In the genomic region with DNA sequence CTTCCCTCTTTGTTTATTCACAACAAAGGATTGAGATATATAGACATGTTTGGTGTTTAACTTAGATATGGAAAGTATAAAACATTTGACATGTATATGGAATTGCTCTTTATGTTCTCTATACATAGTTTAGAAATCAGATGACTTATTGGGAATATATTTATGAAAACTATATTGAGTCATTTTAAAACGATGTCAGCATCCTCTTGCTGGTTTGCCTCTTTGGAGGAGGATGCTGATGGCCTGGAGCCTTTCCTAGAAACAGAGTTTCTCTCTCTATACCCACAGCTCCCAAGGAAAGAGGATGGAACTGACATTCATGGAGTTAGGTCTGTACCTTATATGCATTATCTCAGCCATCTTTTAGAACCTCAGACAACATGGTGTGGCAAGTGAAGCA, we compare ENCODE assay signal across 9 cellular contexts. TPM values are rescaled to one million over a fixed set of nuclear protein-coding genes. Genes with fewer than 3 reads are reported as not detected.
DNase-seq lines count a peak whose midpoint lies in the region; ATAC-seq, FAIRE-seq and TF ChIP-seq lines count a peak whose summit lies in the region.
"Had no signal": no experiment of that assay in that cellular context is flagged by ENCODE, and none has a peak within 500 bp of the region (broad histone marks: within the 10 kb centered on the region; RNA-seq: fewer than 3 reads in every experiment).

No MANE protein-coding gene starts in this region.

- H2AK5ac ChIP-seq in IMR-90 (ENCODE audit: low read depth, low read length): peak overlapping the region; percentile 91

- peak overlapping the region; percentile 71; the same call in 2 of the 3 replicates for H2BK15ac ChIP-seq in IMR-90 (ENCODE audit: low read depth, low read length)

- peak overlapping the region; percentile 98 for H3K4ac ChIP-seq in IMR-90 (ENCODE audit: low read depth, low read length)

- H4K20me1 ChIP-seq in IMR-90 (ENCODE audit: insufficient read depth, low read length) (no peaks in the 10 kb centered on the region), endothelial cell of umbilical vein (replicated peaks; ENCODE audit: control insufficient read depth, extremely low read depth, insufficient read depth, low read length) (no peaks in the 10 kb centered on the region)

- H4K5ac ChIP-seq in IMR-90 (ENCODE audit: low read depth, low read length): peak overlapping the region; percentile 93

- H3K9me3 Mint-ChIP-seq in CD4-positive, CD25-positive, alpha-beta regulatory T cell: no peaks in the 10 kb centered on the region
- no peaks in the 10 kb centered on the region for H3K9me3 Mint-ChIP-seq in activated T-helper 1 cell treated with anti-CD3 and anti-CD28 coated beads, Interleukin-12 subunit alpha, Interleukin-12 subunit beta, Interleukin-2, Interleukin-4 antibody, amounts not matched to agents 30 ng/mL and 10 ng/mL and 1 ng/mL, durations not matched to agents 14 hours and 24 hours and 36 hours

- H4K8ac ChIP-seq in IMR-90 (ENCODE audit: low read depth in 2 of 2, low read length in 2 of 2): peak overlapping the region; percentile 88 to 99; a peak in 3 of 4 replicates

- peaks cover 47% of the 10 kb centered on the region for H3K36me3 Mint-ChIP-seq in CD4-positive, CD25-positive, alpha-beta regulatory T cell
- peaks cover 41% of the 10 kb centered on the region for H3K36me3 Mint-ChIP-seq in activated T-helper 1 cell treated with anti-CD3 and anti-CD28 coated beads, Interleukin-12 subunit alpha, Interleukin-12 subunit beta, Interleukin-2, Interleukin-4 antibody, amounts not matched to agents 30 ng/mL and 10 ng/mL and 1 ng/mL, durations not matched to agents 14 hours and 24 hours and 36 hours (ENCODE audit: low read depth)

- no peaks in the 10 kb centered on the region for H3K27me3 ChIP-seq in CD4-positive, CD25-positive, alpha-beta regulatory T cell (ENCODE audit: control insufficient read depth, insufficient read depth, low read length)
- H3K27me3 ChIP-seq in IMR-90 (ENCODE audit: control insufficient read depth, insufficient read depth, low read length) (no peaks in the 10 kb centered on the region), endothelial cell of umbilical vein (ENCODE audit: control insufficient read depth in 2 of 2, insufficient read depth in 2 of 2, low read length in 2 of 2) (no peaks in the 10 kb centered on the region), skeletal muscle satellite cell (ENCODE audit: control insufficient read depth, insufficient read depth, low read length) (no peaks in the 10 kb centered on the region)

- dilution Hi-C loops in IMR-90 (cut with HindIII; ENCODE audit: low sequenced_read_pairs, unreplicated experiment): no loop called here
- dilution Hi-C loops in endothelial cell of umbilical vein (cut with MboI; ENCODE audit: extremely low pct_ligation_motif_present, low sequenced_read_pairs): no loop called here

- H4K91ac ChIP-seq in IMR-90 (ENCODE audit: insufficient read depth, low read depth, low read length): peak overlapping the region; percentile 92

- no peak for TF ChIP-seq CTCF in IMR-90 (conservative IDR thresholded peaks at IDR 0.05; ENCODE audit: low read depth, low read length)
- TF ChIP-seq CTCF in endothelial cell of umbilical vein (IDR thresholded peaks at IDR 0.05; ENCODE audit: extremely low read depth in 1 of 2, insufficient read depth in 1 of 2, low read depth in 1 of 2, low read length in 2 of 2): no peak
- no peak for TF ChIP-seq CTCF in lower leg skin (IDR thresholded peaks at IDR 0.05)

- H3K4me3 ChIP-seq in CD4-positive, CD25-positive, alpha-beta regulatory T cell (ENCODE audit: low read depth, low read length): no peak overlapping the region
- H3K4me3 ChIP-seq in IMR-90 (ENCODE audit: insufficient read depth, low read depth, low read length) (no peak overlapping the region), endothelial cell of umbilical vein (replicated peaks in 1 of 3; ENCODE audit: insufficient read depth in 1 of 3, low read depth in 1 of 3, low read length in 3 of 3) (no peak overlapping the region), skeletal muscle satellite cell (ENCODE audit: low read length) (no peak overlapping the region), lower leg skin (ENCODE audit: low read depth, poor library complexity, severe bottlenecking) (no peak overlapping the region)

- H3K4me1 ChIP-seq in CD4-positive, CD25-positive, alpha-beta regulatory T cell (ENCODE audit: control insufficient read depth, insufficient read depth, low read length, poor library complexity, severe bottlenecking): peaks cover 87% of the 10 kb centered on the region
- H3K4me1 ChIP-seq in IMR-90 (ENCODE audit: control insufficient read depth, insufficient read depth, low read length): peaks cover 54% of the 10 kb centered on the region
- H3K4me1 ChIP-seq in endothelial cell of umbilical vein (ENCODE audit: control insufficient read depth, extremely low read depth, insufficient read depth, low read length): peaks cover 80% of the 10 kb centered on the region
- H3K4me1 ChIP-seq in skeletal muscle satellite cell (ENCODE audit: control insufficient read depth, insufficient read depth, low read length): peaks cover 93% of the 10 kb centered on the region

- TF ChIP-seq POLR2A in IMR-90 (IDR thresholded peaks at IDR 0.05; ENCODE audit: low read depth, low read length) (no peak), endothelial cell of umbilical vein (IDR thresholded peaks at IDR 0.05; ENCODE audit: low read depth, low read length) (no peak), lower leg skin (IDR thresholded peaks at IDR 0.05) (no peak)

- CTCF ChIA-PET in IMR-90 (lab: Yijun Ruan, JAX): no interaction called here
- CTCF ChIA-PET in endothelial cell of umbilical vein (lab: Charles Lee): interaction anchor here (1.4 to 1.5 kb wide), 2 partner anchors 18 to 46 kb away, joined by 3 to 4 read pairs; no protein-coding TSS in a partner anchor

- no CpG with 5 or more reads among the region's 1 CpG for WGBS in IMR-90 (ENCODE audit: extremely low coverage in 2 of 2, insufficient read length in 1 of 2), 2 experiments
- 76 to 84% methylated on average over 1 of the region's 1 CpG for WGBS in lower leg skin, 2 donors

- peak overlapping the region; percentile 96 for H3K23ac ChIP-seq in IMR-90 (ENCODE audit: low read depth, low read length)

- H2BK120ac ChIP-seq in IMR-90 (ENCODE audit: low read depth, low read length): peak overlapping the region; percentile 96

- peak overlapping the region; percentile 70 to 97 (median 80) for H3K27ac Mint-ChIP-seq in CD4-positive, CD25-positive, alpha-beta regulatory T cell
- no peak overlapping the region for H3K27ac Mint-ChIP-seq in activated T-helper 1 cell treated with anti-CD3 and anti-CD28 coated beads, Interleukin-12 subunit alpha, Interleukin-12 subunit beta, Interleukin-2, Interleukin-4 antibody, amounts not matched to agents 30 ng/mL and 10 ng/mL and 1 ng/mL, durations not matched to agents 14 hours and 24 hours and 36 hours

- intact Hi-C loops in IMR-90 (cut with micrococcal nuclease): no loop called here
- intact Hi-C loops in endothelial cell of umbilical vein (cut with micrococcal nuclease): no loop called here
- intact Hi-C loops in activated T-helper 1 cell treated with anti-CD3 and anti-CD28 coated beads, Interleukin-12 subunit alpha, Interleukin-12 subunit beta, Interleukin-2, Interleukin-4 antibody, amounts not matched to agents 30 ng/mL and 10 ng/mL and 1 ng/mL, durations not matched to agents 14 hours and 24 hours and 36 hours (cut with micrococcal nuclease): no loop called here
- intact Hi-C loops in lower leg skin (cut with DNase I; ENCODE audit: low total_unique reads): no loop called here

- no peak for ATAC-seq in CD4-positive, CD25-positive, alpha-beta regulatory T cell (ENCODE audit: low read depth in 2 of 2)
- no peak for ATAC-seq in IMR-90 (ENCODE audit: low read depth)
- no peak for ATAC-seq in GM18502 (IDR thresholded peaks at IDR 0.05; ENCODE audit: poor library complexity, unreplicated experiment)

- no peaks in the 10 kb centered on the region for H3K27me3 Mint-ChIP-seq in CD4-positive, CD25-positive, alpha-beta regulatory T cell
- no peaks in the 10 kb centered on the region for H3K27me3 Mint-ChIP-seq in activated T-helper 1 cell treated with anti-CD3 and anti-CD28 coated beads, Interleukin-12 subunit alpha, Interleukin-12 subunit beta, Interleukin-2, Interleukin-4 antibody, amounts not matched to agents 30 ng/mL and 10 ng/mL and 1 ng/mL, durations not matched to agents 14 hours and 24 hours and 36 hours (ENCODE audit: insufficient read depth)

- BruUV-seq in IMR-90 (replicated peaks; lab: Mats Ljungman, UMichigan): no TSS peak
- BruUV-seq in endothelial cell of umbilical vein (replicated peaks; lab: Mats Ljungman, UMichigan): no TSS peak

- H3K4me2 ChIP-seq in IMR-90 (ENCODE audit: low read depth, low read length) (no peak overlapping the region), endothelial cell of umbilical vein (ENCODE audit: insufficient read depth, low read length) (no peak overlapping the region), skeletal muscle satellite cell (ENCODE audit: low read length) (no peak overlapping the region)

- peak overlapping the region in 1 of 4 donors; percentile 36 for H3K4me3 Mint-ChIP-seq in CD4-positive, CD25-positive, alpha-beta regulatory T cell
- no peak overlapping the region for H3K4me3 Mint-ChIP-seq in activated T-helper 1 cell treated with anti-CD3 and anti-CD28 coated beads, Interleukin-12 subunit alpha, Interleukin-12 subunit beta, Interleukin-2, Interleukin-4 antibody, amounts not matched to agents 30 ng/mL and 10 ng/mL and 1 ng/mL, durations not matched to agents 14 hours and 24 hours and 36 hours

- peak overlapping the region; percentile 42; the same call in 1 of the 2 replicates for H3K9ac ChIP-seq in IMR-90 (ENCODE audit: low read depth, low read length)
- no peak overlapping the region for H3K9ac ChIP-seq in endothelial cell of umbilical vein (replicated peaks; ENCODE audit: extremely low read depth, insufficient read depth, low read length)
- peak overlapping the region; percentile 5 for H3K9ac ChIP-seq in skeletal muscle satellite cell (ENCODE audit: low read depth, low read length)

- H2AFZ ChIP-seq in IMR-90 (replicated peaks; ENCODE audit: low read length, poor library complexity) (no peak overlapping the region), endothelial cell of umbilical vein (ENCODE audit: low read depth, low read length) (no peak overlapping the region)

- H3K79me2 ChIP-seq in endothelial cell of umbilical vein (ENCODE audit: control insufficient read depth, insufficient read depth, low read length): peaks cover 47% of the 10 kb centered on the region

- no peak for TF ChIP-seq RAD21 in IMR-90 (IDR thresholded peaks at IDR 0.05; ENCODE audit: low read length)

- peak overlapping the region; percentile 97 for H3K18ac ChIP-seq in IMR-90 (ENCODE audit: low read depth, low read length)

- peaks cover 39% of the 10 kb centered on the region for H3K36me3 ChIP-seq in CD4-positive, CD25-positive, alpha-beta regulatory T cell (ENCODE audit: control insufficient read depth, insufficient read depth, low read length)
- H3K36me3 ChIP-seq in IMR-90 (ENCODE audit: control insufficient read depth, insufficient read depth, low read length) (peaks cover 47% of the 10 kb centered on the region), endothelial cell of umbilical vein (ENCODE audit: control insufficient read depth in 2 of 2, extremely low read depth in 1 of 2, insufficient read depth in 2 of 2, low read length in 2 of 2) (peaks cover 14 to 29% of the 10 kb centered on the region in 2 experiments), skeletal muscle satellite cell (ENCODE audit: insufficient read depth, low read length) (peaks cover 60% of the 10 kb centered on the region)

- no peak overlapping the region for H2AK9ac ChIP-seq in IMR-90 (replicated peaks; ENCODE audit: low read depth, low read length, poor library complexity)

- FAIRE-seq in endothelial cell of umbilical vein (lab: Jason Lieb, UNC): no peak

- H3K14ac ChIP-seq in IMR-90 (replicated peaks; ENCODE audit: low read depth, low read length): peak overlapping the region; percentile 91

- POLR2A ChIA-PET in IMR-90 (lab: Charles Lee; ENCODE audit: unreplicated experiment): interaction anchor here (0.5 kb wide), 1 partner anchor 26 kb away, joined by 3 read pairs; no protein-coding TSS in a partner anchor
- POLR2A ChIA-PET in endothelial cell of umbilical vein (lab: Charles Lee): interaction anchor here (0.6 kb wide), 1 partner anchor 33 kb away, joined by 3 read pairs; no protein-coding TSS in a partner anchor

- H3K56ac ChIP-seq in IMR-90 (ENCODE audit: extremely low read depth, insufficient read depth, low read length): peak overlapping the region; percentile 58

- H2BK20ac ChIP-seq in IMR-90 (ENCODE audit: low read depth, low read length): peak overlapping the region; percentile 98

- peaks cover 44 to 62% of the 10 kb centered on the region in 2 experiments for H3K79me1 ChIP-seq in IMR-90 (ENCODE audit: low read depth in 1 of 2, low read length in 2 of 2)

- peak overlapping the region; percentile 99 for H2BK5ac ChIP-seq in IMR-90 (ENCODE audit: low read depth, low read length, poor library complexity, severe bottlenecking)

- peaks cover 55 to 95% (median 79%) of the 10 kb centered on the region in 4 donors for H3K4me1 Mint-ChIP-seq in CD4-positive, CD25-positive, alpha-beta regulatory T cell
- H3K4me1 Mint-ChIP-seq in activated T-helper 1 cell treated with anti-CD3 and anti-CD28 coated beads, Interleukin-12 subunit alpha, Interleukin-12 subunit beta, Interleukin-2, Interleukin-4 antibody, amounts not matched to agents 30 ng/mL and 10 ng/mL and 1 ng/mL, durations not matched to agents 14 hours and 24 hours and 36 hours (ENCODE audit: low read depth): peaks cover 61% of the 10 kb centered on the region

- H3K9me1 ChIP-seq in IMR-90 (ENCODE audit: insufficient read depth, low read length) (peaks cover 30% of the 10 kb centered on the region), endothelial cell of umbilical vein (replicated peaks; ENCODE audit: control insufficient read depth, extremely low read depth, insufficient read depth, low read length) (no peaks in the 10 kb centered on the region)

- in situ Hi-C loops in IMR-90 (cut with MboI; ENCODE audit: low sequenced_read_pairs): no loop called here

- H3K27ac ChIP-seq in CD4-positive, CD25-positive, alpha-beta regulatory T cell (ENCODE audit: insufficient read depth, low read length, poor library complexity, severe bottlenecking): peak overlapping the region; percentile 92
- H3K27ac ChIP-seq in IMR-90 (ENCODE audit: insufficient read depth, low read length) (peak overlapping the region; percentile 100), endothelial cell of umbilical vein (ENCODE audit: insufficient read depth, low read depth, low read length) (peak overlapping the region; percentile 25)

- no peak for DNase-seq in CD4-positive, CD25-positive, alpha-beta regulatory T cell
- DNase-seq in IMR-90 (no peak), endothelial cell of umbilical vein (ENCODE audit: low read depth, low spot score) (no peak), lower leg skin (ENCODE audit: low spot score in 2 of 2) (no peak)
- DNase-seq in activated T-helper 1 cell treated with anti-CD3 and anti-CD28 coated beads, Interleukin-12 subunit alpha, Interleukin-12 subunit beta, Interleukin-2, Interleukin-4 antibody, amounts not matched to agents 30 ng/mL and 10 ng/mL and 1 ng/mL, durations not matched to agents 14 hours and 24 hours and 36 hours (ENCODE audit: low spot score): no peak
- DNase-seq: activated CD8-positive, alpha-beta memory T cell treated with anti-CD3 and anti-CD28 coated beads, Interleukin-2, amount 50 U/mL, for 48 hours; aorta had no signal

- no peaks in the 10 kb centered on the region for H3K9me3 ChIP-seq in CD4-positive, CD25-positive, alpha-beta regulatory T cell (ENCODE audit: control insufficient read depth in 2 of 2, low read length in 2 of 2)
- no peaks in the 10 kb centered on the region for H3K9me3 ChIP-seq in IMR-90 (ENCODE audit: control insufficient read depth, insufficient read depth, low read length)
- H3K9me3 ChIP-seq in endothelial cell of umbilical vein (replicated peaks; ENCODE audit: control insufficient read depth, insufficient read depth, low read length): no peaks in the 10 kb centered on the region
- H3K9me3 ChIP-seq in skeletal muscle satellite cell (replicated peaks; ENCODE audit: low read length): no peaks in the 10 kb centered on the region

RNA-seq across cellular contexts. Expression of a gene that starts 40.3 kb away (rescaled TPM):
- total RNA-seq in CD4-positive, CD25-positive, alpha-beta regulatory T cell: 75.7 TPM
- 100 to 1,000 TPM in 2 of 4 donors, 10 to 100 TPM in 2; 65.0 to 148 (median 116) TPM for polyA plus RNA-seq in CD4-positive, CD25-positive, alpha-beta regulatory T cell
- total RNA-seq in IMR-90 (2012; rRNA removed): 230 and 274 TPM in 2 replicates
- 44.9 and 45.1 TPM in 2 replicates for polyA plus RNA-seq in IMR-90 (2012; rRNA removed)
- polyA plus RNA-seq in IMR-90 (2012; cell fraction: cytosol; rRNA removed): 15.3 and 16.3 TPM in 2 replicates
- polyA plus RNA-seq in IMR-90 (2012; cell fraction: nucleus; rRNA removed; ENCODE audit: low replicate concordance): 12.9 and 53.4 TPM in 2 replicates
- total RNA-seq in endothelial cell of umbilical vein: 83.4 and 85.2 TPM in 2 replicates
- 25.5 and 31.1 TPM in 2 replicates for polyA plus RNA-seq in endothelial cell of umbilical vein
- 30.2 and 30.5 TPM in 2 replicates for polyA plus RNA-seq in endothelial cell of umbilical vein (2011; cell fraction: cytosol; rRNA removed)
- 57.4 and 59.3 TPM in 2 replicates for polyA plus RNA-seq in endothelial cell of umbilical vein (2011; cell fraction: nucleus; rRNA removed)
- polyA plus RNA-seq in endothelial cell of umbilical vein (2012): 58.5 and 77.2 TPM in 2 replicates
- 130 and 159 TPM in 2 replicates for polyA minus RNA-seq in endothelial cell of umbilical vein
- polyA minus RNA-seq in endothelial cell of umbilical vein (2011; cell fraction: cytosol; rRNA and poly(A)+ RNA removed): 30.9 TPM
- 158 and 229 TPM in 2 replicates for polyA minus RNA-seq in endothelial cell of umbilical vein (2011; cell fraction: nucleus; rRNA and poly(A)+ RNA removed)
- 73.2 and 78.1 TPM in 2 replicates for total RNA-seq in skeletal muscle satellite cell (2012; rRNA removed)
- 20.0 and 21.0 TPM in 2 replicates for total RNA-seq in activated T-helper 1 cell treated with anti-CD3 and anti-CD28 coated beads, Interleukin-12 subunit alpha, Interleukin-12 subunit beta, Interleukin-2, Interleukin-4 antibody, amounts not matched to agents 30 ng/mL and 10 ng/mL and 1 ng/mL, durations not matched to agents 14 hours and 24 hours and 36 hours
- total RNA-seq in lower leg skin: 100 to 1,000 TPM in 1 of 4 donors, 10 to 100 TPM in 3; 46.8 to 104 (median 72.6) TPM

Comparison
In these comparisons a context has a peak if more than half of its experiments do, and no peak if none do; other contexts are left out.
1. H3K27ac ChIP-seq: peak in every context shown above with its lines; median percentile 100 in IMR-90; 92 in CD4-positive, CD25-positive, alpha-beta regulatory T cell; 25 in endothelial cell of umbilical vein.